Comparison of ENCODE assay signal across 1 cellular context in the genomic region with DNA sequence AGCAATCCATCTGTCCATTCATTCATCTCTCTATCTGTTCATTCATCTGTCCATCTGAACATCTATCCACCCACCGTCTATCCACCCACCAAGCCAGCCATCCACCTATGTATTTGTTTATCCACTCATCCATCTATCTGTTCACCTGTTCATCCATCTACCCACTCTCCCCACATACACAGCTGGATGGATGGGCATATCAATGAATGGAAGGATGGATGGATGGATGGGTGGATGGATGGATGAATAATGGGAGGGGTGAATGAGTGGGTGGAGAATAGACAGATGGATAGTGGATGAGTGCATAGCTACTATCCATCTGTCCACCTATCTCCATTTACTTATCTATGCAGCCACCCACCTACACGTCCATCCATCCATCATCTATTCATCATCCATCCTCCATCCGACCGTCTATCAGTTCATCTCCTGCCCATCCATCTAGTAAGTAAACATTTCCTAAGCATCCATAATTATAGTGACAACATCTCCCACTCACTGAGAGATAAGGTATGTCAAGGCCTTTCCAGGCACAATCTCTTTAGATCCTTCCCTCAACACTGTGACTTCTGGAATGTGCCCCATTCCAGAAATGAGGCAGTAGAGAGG.
TF ChIP-seq lines count a peak whose summit lies in the region.

No MANE protein-coding gene starts in this region.

TF ChIP-seq in K562, 482 proteins besides CTCF, POLR2A, EP300 and RAD21:
- TF ChIP-seq, protein P1, sequence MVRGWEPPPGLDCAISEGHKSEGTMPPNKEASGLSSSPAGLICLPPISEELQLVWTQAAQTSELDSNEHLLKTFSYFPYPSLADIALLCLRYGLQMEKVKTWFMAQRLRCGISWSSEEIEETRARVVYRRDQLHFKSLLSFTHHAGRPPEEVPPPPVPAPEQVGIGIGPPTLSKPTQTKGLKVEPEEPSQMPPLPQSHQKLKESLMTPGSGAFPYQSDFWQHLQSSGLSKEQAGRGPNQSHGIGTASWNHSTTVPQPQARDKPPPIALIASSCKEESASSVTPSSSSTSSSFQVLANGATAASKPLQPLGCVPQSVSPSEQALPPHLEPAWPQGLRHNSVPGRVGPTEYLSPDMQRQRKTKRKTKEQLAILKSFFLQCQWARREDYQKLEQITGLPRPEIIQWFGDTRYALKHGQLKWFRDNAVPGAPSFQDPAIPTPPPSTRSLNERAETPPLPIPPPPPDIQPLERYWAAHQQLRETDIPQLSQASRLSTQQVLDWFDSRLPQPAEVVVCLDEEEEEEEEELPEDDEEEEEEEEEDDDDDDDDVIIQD (CRISPR knock-in tag; IDR thresholded peaks at IDR 0.05), result no peak
- TF ChIP-seq PBX2 (CRISPR knock-in tag; IDR thresholded peaks at IDR 0.05; ENCODE audit: low read depth), result no peak
- peak; percentile 63 for TF ChIP-seq PBX2 (tag; conservative IDR thresholded peaks at IDR 0.05; ENCODE audit: low read depth)
- TF ChIP-seq RBM14 (IDR thresholded peaks at IDR 0.05; ENCODE audit: borderline replicate concordance, insufficient read depth, low read depth, low read length), result no peak
- no peak for TF ChIP-seq CCNT2 (IDR thresholded peaks at IDR 0.05; ENCODE audit: borderline replicate concordance, extremely low read depth, insufficient read length, low read depth, low read length)
- no peak for TF ChIP-seq NFE2L1 (tag; IDR thresholded peaks at IDR 0.05; ENCODE audit: borderline replicate concordance, low read depth)
- TF ChIP-seq ZNF41 (CRISPR knock-in tag; conservative IDR thresholded peaks at IDR 0.05), result no peak
- no peak for TF ChIP-seq NR2C2 (CRISPR knock-in tag; IDR thresholded peaks at IDR 0.05)
- TF ChIP-seq NR2C2 (tag; IDR thresholded peaks at IDR 0.05), result no peak
- peak; percentile 52 for TF ChIP-seq MEIS2 (IDR thresholded peaks at IDR 0.05; ENCODE audit: partially characterized antibody)
- 0 out of 4 replicates have a peak, but pooled peaks of 1 of the 2 experiments have one; percentile 17 for TF ChIP-seq RCOR1 (IDR thresholded peaks at IDR 0.05; ENCODE audit: borderline replicate concordance in 1 of 2, low read depth in 2 of 2, low read length in 2 of 2)
- no peak for TF ChIP-seq ZNF384 (IDR thresholded peaks at IDR 0.05; ENCODE audit: low read depth, low read length)
- no peak for TF ChIP-seq MBD2 (IDR thresholded peaks at IDR 0.05; ENCODE audit: borderline replicate concordance, low read depth)
- TF ChIP-seq, protein P2, sequence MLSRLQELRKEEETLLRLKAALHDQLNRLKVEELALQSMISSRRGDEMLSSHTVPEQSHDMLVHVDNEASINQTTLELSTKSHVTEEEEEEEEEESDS (CRISPR knock-in tag; IDR thresholded peaks at IDR 0.05), result no peak
- TF ChIP-seq L3MBTL2 (IDR thresholded peaks at IDR 0.05), result no peak
- TF ChIP-seq, protein P3, sequence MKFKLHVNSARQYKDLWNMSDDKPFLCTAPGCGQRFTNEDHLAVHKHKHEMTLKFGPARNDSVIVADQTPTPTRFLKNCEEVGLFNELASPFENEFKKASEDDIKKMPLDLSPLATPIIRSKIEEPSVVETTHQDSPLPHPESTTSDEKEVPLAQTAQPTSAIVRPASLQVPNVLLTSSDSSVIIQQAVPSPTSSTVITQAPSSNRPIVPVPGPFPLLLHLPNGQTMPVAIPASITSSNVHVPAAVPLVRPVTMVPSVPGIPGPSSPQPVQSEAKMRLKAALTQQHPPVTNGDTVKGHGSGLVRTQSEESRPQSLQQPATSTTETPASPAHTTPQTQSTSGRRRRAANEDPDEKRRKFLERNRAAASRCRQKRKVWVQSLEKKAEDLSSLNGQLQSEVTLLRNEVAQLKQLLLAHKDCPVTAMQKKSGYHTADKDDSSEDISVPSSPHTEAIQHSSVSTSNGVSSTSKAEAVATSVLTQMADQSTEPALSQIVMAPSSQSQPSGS (CRISPR knock-in tag; IDR thresholded peaks at IDR 0.05), result no peak
- TF ChIP-seq ZNF324 (CRISPR knock-in tag; IDR thresholded peaks at IDR 0.05), result no peak
- peak; percentile 33; the same call in 1 of the 2 replicates for TF ChIP-seq EGR1 (conservative IDR thresholded peaks at IDR 0.05)
- peak; percentile 41; the same call in 1 of the 2 replicates for TF ChIP-seq CTBP1 (IDR thresholded peaks at IDR 0.05; ENCODE audit: borderline replicate concordance)
- TF ChIP-seq NBN (IDR thresholded peaks at IDR 0.05; ENCODE audit: low read depth), result no peak
- TF ChIP-seq, protein P4, sequence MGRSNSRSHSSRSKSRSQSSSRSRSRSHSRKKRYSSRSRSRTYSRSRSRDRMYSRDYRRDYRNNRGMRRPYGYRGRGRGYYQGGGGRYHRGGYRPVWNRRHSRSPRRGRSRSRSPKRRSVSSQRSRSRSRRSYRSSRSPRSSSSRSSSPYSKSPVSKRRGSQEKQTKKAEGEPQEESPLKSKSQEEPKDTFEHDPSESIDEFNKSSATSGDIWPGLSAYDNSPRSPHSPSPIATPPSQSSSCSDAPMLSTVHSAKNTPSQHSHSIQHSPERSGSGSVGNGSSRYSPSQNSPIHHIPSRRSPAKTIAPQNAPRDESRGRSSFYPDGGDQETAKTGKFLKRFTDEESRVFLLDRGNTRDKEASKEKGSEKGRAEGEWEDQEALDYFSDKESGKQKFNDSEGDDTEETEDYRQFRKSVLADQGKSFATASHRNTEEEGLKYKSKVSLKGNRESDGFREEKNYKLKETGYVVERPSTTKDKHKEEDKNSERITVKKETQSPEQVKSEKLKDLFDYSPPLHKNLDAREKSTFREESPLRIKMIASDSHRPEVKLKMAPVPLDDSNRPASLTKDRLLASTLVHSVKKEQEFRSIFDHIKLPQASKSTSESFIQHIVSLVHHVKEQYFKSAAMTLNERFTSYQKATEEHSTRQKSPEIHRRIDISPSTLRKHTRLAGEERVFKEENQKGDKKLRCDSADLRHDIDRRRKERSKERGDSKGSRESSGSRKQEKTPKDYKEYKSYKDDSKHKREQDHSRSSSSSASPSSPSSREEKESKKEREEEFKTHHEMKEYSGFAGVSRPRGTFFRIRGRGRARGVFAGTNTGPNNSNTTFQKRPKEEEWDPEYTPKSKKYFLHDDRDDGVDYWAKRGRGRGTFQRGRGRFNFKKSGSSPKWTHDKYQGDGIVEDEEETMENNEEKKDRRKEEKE (IDR thresholded peaks at IDR 0.05; ENCODE audit: borderline replicate concordance in 1 of 2, control insufficient read depth in 1 of 2, low read depth in 2 of 2, low read length in 1 of 2), result no peak
- no peak for TF ChIP-seq ZNF695 (CRISPR knock-in tag; IDR thresholded peaks at IDR 0.05)
